8 cellular contexts compared by ENCODE assay signal in the genomic region with DNA sequence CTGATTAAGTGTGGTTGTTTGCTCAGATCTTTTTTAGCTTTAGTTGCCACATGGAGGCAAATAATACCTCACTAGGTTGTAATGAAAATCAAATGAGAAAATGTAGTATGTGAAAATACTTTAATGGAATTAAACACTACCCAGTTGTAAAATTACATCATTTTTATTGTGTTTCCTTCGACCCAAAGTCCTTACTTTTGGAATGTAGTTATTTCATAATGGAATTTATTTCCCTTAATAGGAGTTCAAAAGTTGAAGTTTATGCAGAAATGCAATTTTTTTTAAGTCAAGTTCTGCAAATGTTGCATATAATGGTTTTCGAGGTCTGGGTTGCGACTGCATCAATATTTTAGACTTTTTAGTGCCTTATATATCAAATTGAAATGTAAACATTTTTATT. TPM values are rescaled to one million over a fixed set of nuclear protein-coding genes. Genes with fewer than 3 reads are reported as not detected.
DNase-seq lines count a peak whose midpoint lies in the region; ATAC-seq, FAIRE-seq and TF ChIP-seq lines count a peak whose summit lies in the region.

No MANE protein-coding gene starts in this region.

- no peak overlapping the region for H2BK120ac ChIP-seq in mesenchymal stem cell (ENCODE audit: low read depth, low read length)

- ATAC-seq in A549 (no peak), GM12878 (no peak)

- TF ChIP-seq RAD21 in A549 (conservative IDR thresholded peaks at IDR 0.05 in 1 of 2, IDR thresholded peaks at IDR 0.05 in 1 of 2), result no peak
- no peak for TF ChIP-seq RAD21 in GM12878 (IDR thresholded peaks at IDR 0.05; ENCODE audit: insufficient read depth, low read depth, low read length)

- no peak overlapping the region for H3K23ac ChIP-seq in mesenchymal stem cell (ENCODE audit: low read length in 2 of 2)

- H3K9ac ChIP-seq in GM12878 (ENCODE audit: control insufficient read depth, insufficient read depth, low read length) (no peak overlapping the region), mesenchymal stem cell (ENCODE audit: low read length) (peak overlapping the region; percentile 95)

- H3K27me3 ChIP-seq in GM12878 (replicated peaks in 1 of 2; ENCODE audit: control insufficient read depth in 2 of 2, insufficient read depth in 2 of 2, low read length in 1 of 2) (no peaks in the 10 kb centered on the region), mesenchymal stem cell (ENCODE audit: control insufficient read depth in 1 of 2, insufficient read depth in 1 of 2, low read length in 2 of 2) (no peaks in the 10 kb centered on the region)

- H3K36me3 ChIP-seq in GM12878 (ENCODE audit: control insufficient read depth in 2 of 2, insufficient read depth in 2 of 2, low read length in 1 of 2) (no peaks in the 10 kb centered on the region; a peak in 1 of 4 replicates), mesenchymal stem cell (ENCODE audit: control insufficient read depth in 1 of 2, insufficient read depth in 2 of 2, low read depth in 1 of 2, low read length in 2 of 2) (peaks cover 0 to 14% of the 10 kb centered on the region in 2 experiments)

- intact Hi-C loops in GM12878 (cut with micrococcal nuclease; ENCODE audit: unreplicated experiment), result no loop called here

- H4K20me1 ChIP-seq in GM12878 (ENCODE audit: control insufficient read depth, insufficient read depth), result no peaks in the 10 kb centered on the region

- H3K14ac ChIP-seq in mesenchymal stem cell (ENCODE audit: low read length in 2 of 2), result no peak overlapping the region

- H3K4ac ChIP-seq in mesenchymal stem cell (ENCODE audit: low read depth in 1 of 2, low read length in 2 of 2), result no peak overlapping the region

- POLR2A ChIA-PET in A549 (lab: Yijun Ruan, JAX) (no interaction called here), GM12878 (lab: Charles Lee) (no interaction called here)

- 3% methylated on average over 3 of the region's 3 CpGs for WGBS in A549 (ENCODE audit: missing lambda C conversion rate)
- WGBS in GM12878 (ENCODE audit: insufficient coverage, insufficient replicate concordance, low lambda C conversion rate, missing lambda C conversion rate), result 0% methylated on average over 3 of the region's 3 CpGs
- no CpG with 5 or more reads among the region's 3 CpGs for WGBS in mesenchymal stem cell

- no peak overlapping the region for H2AK5ac ChIP-seq in mesenchymal stem cell (ENCODE audit: low read length, severe bottlenecking)

- DNase-seq in A549 (ENCODE audit: low read depth in 1 of 2, low spot score in 1 of 2), result no peak
- no peak for DNase-seq in HFF-Myc (ENCODE audit: extremely low read depth, low read depth)
- DNase-seq in GM12878 (ENCODE audit: low read depth, low spot score), result no peak
- DNase-seq in mesenchymal stem cell, result no peak
- no peak for DNase-seq in globus pallidus (ENCODE audit: low spot score)
- no peak for DNase-seq in SKM-1 (lab: John Stamatoyannopoulos, UW; ENCODE audit: unreplicated experiment)
- DNase-seq in NCI-H748 treated with DMSO at 0.1 percent for 48 hours (lab: John Stamatoyannopoulos, UW), result no peak
- DNase-seq in NCI-H1436 (lab: John Stamatoyannopoulos, UW), result no peak

- FAIRE-seq in A549 (lab: Jason Lieb, UNC) (no peak), GM12878 (lab: Jason Lieb, UNC) (peak; percentile 13)

- no peak overlapping the region for H2BK15ac ChIP-seq in mesenchymal stem cell (ENCODE audit: low read depth, poor library complexity, severe bottlenecking)

- SMC1A ChIA-PET in GM12878 (lab: Charles Lee; ENCODE audit: uncharacterized antibody, unreplicated experiment), result interaction anchor here (1.5 to 1.7 kb wide), 2 partner anchors 29 to 511 kb away, joined by 3 to 11 read pairs; no protein-coding TSS in a partner anchor

- H3K79me2 ChIP-seq in GM12878 (ENCODE audit: control insufficient read depth, insufficient read depth, low read length), result peaks cover 53% of the 10 kb centered on the region

- TF ChIP-seq POLR2A in A549 (IDR thresholded peaks at IDR 0.05; ENCODE audit: low read length) (no peak), GM12878 (IDR thresholded peaks at IDR 0.05; ENCODE audit: low read depth, low read length) (no peak)

- H3K4me2 ChIP-seq in A549, result peak overlapping the region; percentile 93
- peak overlapping the region; percentile 69 for H3K4me2 ChIP-seq in GM12878 (ENCODE audit: control insufficient read depth, insufficient read depth)
- H3K4me2 ChIP-seq in mesenchymal stem cell (ENCODE audit: low read length, poor library complexity, severe bottlenecking), result no peak overlapping the region

- RAD21 ChIA-PET in GM12878 (lab: Charles Lee; ENCODE audit: unreplicated experiment), result interaction anchor here (1.3 kb wide), 1 partner anchor 29 kb away, joined by 7 read pairs; no protein-coding TSS in a partner anchor

- H3K9me3 ChIP-seq in A549, result no peaks in the 10 kb centered on the region
- no peaks in the 10 kb centered on the region for H3K9me3 ChIP-seq in GM12878 (replicated peaks; ENCODE audit: control insufficient read depth, insufficient read depth, low read length)
- H3K9me3 ChIP-seq in mesenchymal stem cell (ENCODE audit: control insufficient read depth, low read length), result no peaks in the 10 kb centered on the region

- H3K4me1 ChIP-seq in A549 (peaks cover 63% of the 10 kb centered on the region), GM12878 (ENCODE audit: control insufficient read depth, insufficient read depth, low read length) (peaks cover 6% of the 10 kb centered on the region; the same call in 1 of the 2 replicates), mesenchymal stem cell (ENCODE audit: control insufficient read depth, insufficient read depth, low read depth, low read length) (peaks cover 4% of the 10 kb centered on the region)

- in situ Hi-C loops in GM12878 (cut with MboI), result no loop called here

- no peak overlapping the region for H4K8ac ChIP-seq in mesenchymal stem cell (ENCODE audit: low read length)

- TF ChIP-seq EP300 in A549 (IDR thresholded peaks at IDR 0.05), result no peak
- no peak for TF ChIP-seq EP300 in GM12878 (IDR thresholded peaks at IDR 0.05; ENCODE audit: borderline replicate concordance in 1 of 2, control insufficient read depth in 1 of 2, low read depth in 2 of 2, low read length in 2 of 2)

- H4K91ac ChIP-seq in mesenchymal stem cell (ENCODE audit: low read length), result no peak overlapping the region

- peak overlapping the region; percentile 95 to 100 for H3K27ac ChIP-seq in A549
- H3K27ac ChIP-seq in GM12878 (ENCODE audit: control insufficient read depth, insufficient read depth), result no peak overlapping the region
- no peak overlapping the region for H3K27ac ChIP-seq in mesenchymal stem cell (ENCODE audit: low read length, poor library complexity, severe bottlenecking)

- H2AFZ ChIP-seq in GM12878 (ENCODE audit: control insufficient read depth, low read depth, low read length) (peak overlapping the region; percentile 7; the same call in 1 of the 2 replicates), mesenchymal stem cell (ENCODE audit: low read depth, low read length) (no peak overlapping the region)

- CTCF ChIA-PET in A549 (lab: Yijun Ruan, JAX) (interaction anchor here (0.7 to 0.9 kb wide), 2 partner anchors 30 to 491 kb away, joined by 3 read pairs; no protein-coding TSS in a partner anchor), GM12878 (lab: Yijun Ruan, JAX) (interaction anchor here (0.9 to 1.6 kb wide), 4 partner anchors 16 to 237 kb away, joined by 3 to 8 read pairs (median 5); no protein-coding TSS in a partner anchor)

- H3K18ac ChIP-seq in mesenchymal stem cell (ENCODE audit: low read depth in 1 of 2, low read length in 2 of 2), result no peak overlapping the region

- H2BK12ac ChIP-seq in mesenchymal stem cell (ENCODE audit: low read length in 2 of 2), result no peak overlapping the region

- TF ChIP-seq CTCF in A549 (IDR thresholded peaks at IDR 0.05) (no peak), HFF-Myc (IDR thresholded peaks at IDR 0.05; ENCODE audit: low read depth, low read length, missing control alignments) (no peak), GM12878 (IDR thresholded peaks at IDR 0.05 in 2 of 3, conservative IDR thresholded peaks at IDR 0.05 in 1 of 3; ENCODE audit: control insufficient read depth in 2 of 3, extremely low read depth in 1 of 3, insufficient read depth in 1 of 3, low read depth in 3 of 3, low read length in 3 of 3) (no peak)

- H3K4me3 ChIP-seq in A549, result peak overlapping the region; percentile 82
- peak overlapping the region; percentile 82 for H3K4me3 ChIP-seq in HFF-Myc (replicated peaks; ENCODE audit: low read depth, low read length)
- H3K4me3 ChIP-seq in GM12878, result peak overlapping the region; percentile 71
- H3K4me3 ChIP-seq in mesenchymal stem cell (ENCODE audit: insufficient read depth in 1 of 2, low read depth in 1 of 2, low read length in 2 of 2), result peak overlapping the region in 1 of 2 experiments; percentile 91

- H3K79me1 ChIP-seq in mesenchymal stem cell (replicated peaks; ENCODE audit: low read length, poor library complexity, severe bottlenecking), result peaks cover 2% of the 10 kb centered on the region

- no TSS peak for BruUV-seq in GM12878 (replicated peaks; lab: Mats Ljungman, UMichigan)

- H2BK5ac ChIP-seq in mesenchymal stem cell (ENCODE audit: low read depth, low read length, poor library complexity, severe bottlenecking), result no peak overlapping the region

RNA-seq across cellular contexts. Expression of gene TNPO1, which starts 31.0 kb away (rescaled TPM):
- polyA plus RNA-seq in A549 (2011; rRNA removed) (286 and 350 TPM in 2 replicates), A549 (2017; fragmentation: RNase III; extraction: RNeasy Plus Mini Kit Qiagen cat#74134 plus additional on column Dnase treatment) (199 to 253 TPM (median 231 TPM) in 3 replicates), GM12878 (2011; rRNA removed) (76.7 and 108 TPM in 2 replicates), GM12878 (2014; fragmentation: Illumina TruSeq; extraction: Trizol) (81.8 and 90.3 TPM in 2 replicates), GM12878 (2014; fragmentation: Nextera tagmentation; extraction: Ambion mirVana) (10 to 100 TPM; 18.1 to 37.3 TPM), GM12878 (2014; rRNA removed) (42.5 and 47.7 TPM in 2 replicates), GM12878 (2016; fragmentation: Nextera tagmentation; extraction: Ambion mirVana) (10 to 100 TPM; 75.8 to 92.0 TPM)
- 53.6 and 55.5 TPM in 2 replicates for polyA plus RNA-seq in A549 (2012; cell fraction: cytosol; rRNA removed)
- polyA plus RNA-seq in A549 (2012; cell fraction: nucleus; rRNA removed), result 26.6 and 39.4 TPM in 2 replicates
- polyA minus RNA-seq in A549 (2011; rRNA and poly(A)+ RNA removed), result 355 and 454 TPM in 2 replicates
- 145 and 168 TPM in 2 replicates for total RNA-seq in GM12878 (2013; cell fraction: nucleolus; rRNA removed)
- total RNA-seq in GM12878 (2014; rRNA removed) (89.4 and 97.5 TPM in 2 replicates), GM12878 (2014; rRNA removed; fragmentation: Illumina TruSeq; extraction: Trizol) (111 and 123 TPM in 2 replicates), GM12878 (2021) (80.6 and 95.7 TPM in 2 replicates)
- 16.6 TPM for polyA plus RNA-seq in GM12878 (2011; ENCODE audit: low read depth)
- 40.5 and 44.5 TPM in 2 replicates for polyA plus RNA-seq in GM12878 (2011; cell fraction: cytosol; rRNA removed)
- 23.5 and 53.1 TPM in 2 replicates for polyA plus RNA-seq in GM12878 (2011; cell fraction: nucleus; rRNA removed)
- polyA plus RNA-seq in GM12878 (2012), result 18.8 and 26.1 TPM in 2 replicates
- polyA minus RNA-seq in GM12878 (2011; rRNA and poly(A)+ RNA removed), result 156 and 216 TPM in 2 replicates
- 64.0 and 70.3 TPM in 2 replicates for polyA minus RNA-seq in GM12878 (2011; cell fraction: cytosol; rRNA and poly(A)+ RNA removed)
- 42.1 and 60.0 TPM in 2 replicates for polyA minus RNA-seq in GM12878 (2011; cell fraction: nucleus; rRNA and poly(A)+ RNA removed)
- 88.3 TPM for polyA plus RNA-seq in mesenchymal stem cell (2013, experiment 1 of 2)
- 88.8 TPM for polyA plus RNA-seq in mesenchymal stem cell (2013, experiment 2 of 2)

Comparison
In these comparisons a context has a peak if more than half of its experiments do, and no peak if none do; other contexts are left out.
1. H3K27ac ChIP-seq: peak in A549 (2 of 2); none in GM12878 (single experiment) and mesenchymal stem cell (single experiment).